Comparison of ENCODE assay signal across 1 cellular context in genomic region chr1:70666381-70667140, GRCh38.
TF ChIP-seq lines count a peak whose summit lies in the region.

No MANE protein-coding gene starts in this region.

TF ChIP-seq in SK-N-SH treated with all-trans-retinoic acid at 6 μM for 48 hours, 23 proteins besides CTCF, POLR2A, EP300 and RAD21 (continued from another document):
- TF ChIP-seq POU6F1 (CRISPR knock-in tag; IDR thresholded peaks at IDR 0.05; ENCODE audit: borderline replicate concordance, low read depth), result no peak
- no peak for TF ChIP-seq TSHZ2 (CRISPR knock-in tag; IDR thresholded peaks at IDR 0.05)
- TF ChIP-seq ZNF8 (CRISPR knock-in tag; IDR thresholded peaks at IDR 0.05), result no peak
- no peak for TF ChIP-seq SNAI2 (CRISPR knock-in tag; IDR thresholded peaks at IDR 0.05)
- TF ChIP-seq RARB (CRISPR knock-in tag; IDR thresholded peaks at IDR 0.05), result no peak
- no peak for TF ChIP-seq OSR1 (CRISPR knock-in tag; IDR thresholded peaks at IDR 0.05)
- TF ChIP-seq TCF4 (CRISPR knock-in tag; IDR thresholded peaks at IDR 0.05; ENCODE audit: borderline replicate concordance), result no peak
- no peak for TF ChIP-seq ARNTL (CRISPR knock-in tag; IDR thresholded peaks at IDR 0.05; ENCODE audit: borderline replicate concordance, low read depth)
- no peak for TF ChIP-seq ISL1 (CRISPR knock-in tag; IDR thresholded peaks at IDR 0.05)
- no peak for TF ChIP-seq ZFP3 (CRISPR knock-in tag; IDR thresholded peaks at IDR 0.05)
- TF ChIP-seq ZNF70 (CRISPR knock-in tag; IDR thresholded peaks at IDR 0.05), result no peak
- TF ChIP-seq PATZ1 (CRISPR knock-in tag; IDR thresholded peaks at IDR 0.05; ENCODE audit: borderline replicate concordance), result no peak
